In the genomic region with DNA sequence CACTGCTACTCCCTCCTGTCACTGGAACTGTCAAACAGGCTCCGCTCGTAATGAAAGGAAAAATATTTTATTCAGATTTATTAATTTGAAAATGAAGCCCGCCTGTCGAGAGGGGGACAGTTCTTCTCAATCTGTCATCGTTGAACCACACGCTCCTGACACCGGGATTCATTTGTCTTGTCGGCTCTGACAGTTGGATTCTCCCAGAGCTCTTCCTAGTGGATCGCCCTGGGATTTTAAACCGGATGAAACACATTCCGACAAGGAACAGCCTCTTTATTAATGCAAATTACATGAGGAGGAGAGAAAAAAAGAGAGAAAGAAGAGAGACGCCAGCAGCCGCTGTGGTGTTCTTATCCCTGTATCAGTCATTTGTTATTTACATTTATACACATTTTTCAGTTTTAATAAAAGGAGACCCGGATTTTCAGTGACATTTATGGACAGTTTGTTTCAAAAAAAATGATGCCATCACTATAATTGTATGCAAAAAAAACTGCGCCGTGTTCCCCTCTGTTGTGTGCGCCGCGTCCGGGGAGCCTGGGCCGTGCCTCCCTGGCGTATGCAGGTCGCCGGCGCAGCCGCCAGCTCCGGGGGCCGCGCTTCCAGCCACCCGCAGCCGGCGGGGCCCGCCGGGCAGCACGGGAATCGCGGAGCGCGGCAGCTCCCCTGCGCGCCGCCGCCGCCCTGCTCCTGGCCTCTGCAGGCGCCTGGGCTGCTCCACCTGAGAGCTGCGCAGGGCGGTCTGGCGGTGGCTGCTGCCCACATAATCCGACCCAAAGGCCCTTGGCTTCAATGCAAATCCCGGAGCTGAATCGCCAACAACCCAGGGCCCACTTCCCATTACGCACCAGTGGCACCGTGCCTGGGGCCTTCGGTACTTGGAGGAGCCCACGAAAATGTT, we compare ENCODE assay signal across 9 cellular contexts.
DNase-seq lines count a peak whose midpoint lies in the region; ATAC-seq and TF ChIP-seq lines count a peak whose summit lies in the region.
"Had no signal": no experiment of that assay in that cellular context is flagged by ENCODE, and none has a peak within 500 bp of the region (broad histone marks: within the 10 kb centered on the region; RNA-seq: fewer than 3 reads in every experiment).

No MANE protein-coding gene starts in this region.

- H3K27me3 ChIP-seq in A673 (replicated peaks; ENCODE audit: insufficient read depth, low read depth, low read length, poor library complexity) (no peaks in the 10 kb centered on the region), esophagus squamous epithelium (peaks cover 0 to 13% (median 0%) of the 10 kb centered on the region in 4 donors), muscle layer of colon (ENCODE audit: control insufficient read depth in 1 of 2, insufficient read depth in 2 of 2, low read length in 2 of 2) (no peaks in the 10 kb centered on the region)

- H3K4me3 ChIP-seq in A673 (ENCODE audit: low read depth, low read length, poor library complexity, severe bottlenecking) (peak overlapping the region; percentile 50), esophagus squamous epithelium (peak overlapping the region; percentile 19 to 62 (median 45)), muscle layer of colon (ENCODE audit: low read depth in 1 of 2, low read length in 2 of 2) (peak overlapping the region; percentile 34 to 55), OCI-LY7 (ENCODE audit: low read depth, low read length, poor library complexity, severe bottlenecking) (no peak overlapping the region)

- no peaks in the 10 kb centered on the region for H3K9me3 ChIP-seq in A673 (ENCODE audit: low read depth, low read length, poor library complexity, severe bottlenecking)
- no peaks in the 10 kb centered on the region for H3K9me3 ChIP-seq in esophagus squamous epithelium
- no peaks in the 10 kb centered on the region for H3K9me3 ChIP-seq in muscle layer of colon (ENCODE audit: low read length)
- H3K9me3 ChIP-seq in OCI-LY7 (ENCODE audit: low read length) = no peaks in the 10 kb centered on the region

- no peak for TF ChIP-seq POLR2A in esophagus squamous epithelium (IDR thresholded peaks at IDR 0.05)

- H3K36me3 ChIP-seq in A673 (ENCODE audit: insufficient read depth, low read length, poor library complexity, severe bottlenecking) = no peaks in the 10 kb centered on the region
- no peaks in the 10 kb centered on the region for H3K36me3 ChIP-seq in esophagus squamous epithelium
- no peaks in the 10 kb centered on the region for H3K36me3 ChIP-seq in muscle layer of colon (ENCODE audit: insufficient read depth, low read length)
- no peaks in the 10 kb centered on the region for H3K36me3 ChIP-seq in OCI-LY7 (ENCODE audit: insufficient read depth, low read length)

- POLR2A ChIA-PET in A673 (lab: Charles Lee; ENCODE audit: low non-redundant PET) = interaction anchor here (0.5 kb wide), 1 partner anchor 17 kb away, joined by 3 read pairs; no protein-coding TSS in a partner anchor
- POLR2A ChIA-PET in OCI-LY7 (lab: Charles Lee) = no interaction called here

- no peaks in the 10 kb centered on the region for H3K9me2 ChIP-seq in OCI-LY7 (ENCODE audit: insufficient read depth, low read length)

- DNase-seq in A673 (ENCODE audit: low spot score) (peak; percentile 35), NCI-H2227 treated with DMSO at 0.1 percent for 48 hours (lab: John Stamatoyannopoulos, UW) (peak; percentile 49), esophagus squamous epithelium (lab: John Stamatoyannopoulos, UW) (no peak), OCI-LY7 (ENCODE audit: low spot score) (no peak)
- no peak for DNase-seq in activated T-cell treated with anti-CD3 and anti-CD28 coated beads, Interleukin-2, amount 50 U/mL, for 4 hours
- no peak for DNase-seq in activated CD4-positive, CD25-positive, alpha-beta regulatory T cell treated with anti-CD3 and anti-CD28 coated beads, Interleukin-2, amount 50 U/mL, for 72 hours
- DNase-seq: CD8-positive, alpha-beta T cell had no signal

- H3K9me3 Mint-ChIP-seq in activated T-cell treated with anti-CD3 and anti-CD28 coated beads, Interleukin-2, amount 50 U/mL, for 4 hours = peaks cover 3% of the 10 kb centered on the region

- intact Hi-C loops in A673 (cut with micrococcal nuclease; ENCODE audit: unreplicated experiment) (loop anchor here (5.0 kb wide), 1 partner anchor 466 kb away; no protein-coding TSS in a partner anchor), esophagus squamous epithelium (cut with DNase I) (no loop called here), OCI-LY7 (cut with micrococcal nuclease; ENCODE audit: unreplicated experiment) (no loop called here)

- no peak overlapping the region for H3K4me2 ChIP-seq in OCI-LY7 (ENCODE audit: low read length)

- ATAC-seq in activated T-cell treated with anti-CD3 and anti-CD28 coated beads, Interleukin-2, amount 50 U/mL, for 4 hours = no peak
- ATAC-seq in HG03108 (IDR thresholded peaks at IDR 0.05; ENCODE audit: unreplicated experiment) = no peak
- ATAC-seq: CD8-positive, alpha-beta T cell had no signal

- H2AFZ ChIP-seq in OCI-LY7 (ENCODE audit: low read length) = no peak overlapping the region

- H3K36me3 Mint-ChIP-seq in activated T-cell treated with anti-CD3 and anti-CD28 coated beads, Interleukin-2, amount 50 U/mL, for 4 hours (ENCODE audit: insufficient read depth) = peaks cover 2% of the 10 kb centered on the region
- H3K36me3 Mint-ChIP-seq: CD8-positive, alpha-beta T cell had no signal

- H3K79me2 ChIP-seq in OCI-LY7 (ENCODE audit: insufficient read depth, low read depth, low read length) = no peaks in the 10 kb centered on the region

- H3K9ac ChIP-seq in muscle layer of colon (ENCODE audit: low read length) = no peak overlapping the region

- no peaks in the 10 kb centered on the region for H4K20me1 ChIP-seq in OCI-LY7 (ENCODE audit: insufficient read depth, low read length)

- BruUV-seq in A673 (replicated peaks; lab: Mats Ljungman, UMichigan) (no TSS peak), OCI-LY7 (replicated peaks; lab: Mats Ljungman, UMichigan) (no TSS peak)

- peaks cover 8% of the 10 kb centered on the region for H3K27me3 Mint-ChIP-seq in activated T-cell treated with anti-CD3 and anti-CD28 coated beads, Interleukin-2, amount 50 U/mL, for 4 hours (ENCODE audit: low read depth)

- CTCF ChIA-PET in A673 (lab: Charles Lee) = no interaction called here
- CTCF ChIA-PET in OCI-LY7 (lab: Charles Lee; ENCODE audit: unreplicated experiment) = no interaction called here

- TF ChIP-seq CTCF in A673 (conservative IDR thresholded peaks at IDR 0.05; ENCODE audit: low read depth, low read length) (no peak), esophagus squamous epithelium (IDR thresholded peaks at IDR 0.05) (no peak), OCI-LY7 (conservative IDR thresholded peaks at IDR 0.05; ENCODE audit: low read length) (no peak)

- H3K4me3 Mint-ChIP-seq in activated T-cell treated with anti-CD3 and anti-CD28 coated beads, Interleukin-2, amount 50 U/mL, for 4 hours = no peak overlapping the region
- H3K4me3 Mint-ChIP-seq: CD8-positive, alpha-beta T cell had no signal

- H3K4me1 ChIP-seq in A673 (ENCODE audit: insufficient read depth, low read length, poor library complexity, severe bottlenecking) (no peaks in the 10 kb centered on the region), esophagus squamous epithelium (peaks cover 0 to 17% (median 0%) of the 10 kb centered on the region in 3 donors), muscle layer of colon (ENCODE audit: insufficient read depth, low read length) (no peaks in the 10 kb centered on the region), OCI-LY7 (ENCODE audit: insufficient read depth, low read length, poor library complexity, severe bottlenecking) (no peaks in the 10 kb centered on the region)

- 4% methylated on average over 33 to 46 of the region's 55 CpGs for WGBS in esophagus squamous epithelium, 2 donors

- H3K27ac ChIP-seq in A673 (ENCODE audit: low read depth, low read length, poor library complexity, severe bottlenecking) = no peak overlapping the region
- H3K27ac ChIP-seq in esophagus squamous epithelium = peak overlapping the region in 2 of 4 donors; percentile 6 to 52
- peak overlapping the region; percentile 31 for H3K27ac ChIP-seq in muscle layer of colon (ENCODE audit: low read depth, low read length)
- no peak overlapping the region for H3K27ac ChIP-seq in OCI-LY7 (ENCODE audit: low read depth, low read length, poor library complexity, severe bottlenecking)

- H3K4me1 Mint-ChIP-seq in activated T-cell treated with anti-CD3 and anti-CD28 coated beads, Interleukin-2, amount 50 U/mL, for 4 hours (ENCODE audit: low read depth) = no peaks in the 10 kb centered on the region

Comparison
In these comparisons a context has a peak if more than half of its experiments do, and no peak if none do; other contexts are left out.
1. DNase-seq: peak in A673 (single experiment) and NCI-H2227 treated with DMSO at 0.1 percent for 48 hours (single experiment); none in esophagus squamous epithelium (single experiment), activated T-cell treated with anti-CD3 and anti-CD28 coated beads, Interleukin-2, amount 50 U/mL, for 4 hours (single experiment), OCI-LY7 (single experiment) and activated CD4-positive, CD25-positive, alpha-beta regulatory T cell treated with anti-CD3 and anti-CD28 coated beads, Interleukin-2, amount 50 U/mL, for 72 hours (single experiment).